In the genomic region with DNA sequence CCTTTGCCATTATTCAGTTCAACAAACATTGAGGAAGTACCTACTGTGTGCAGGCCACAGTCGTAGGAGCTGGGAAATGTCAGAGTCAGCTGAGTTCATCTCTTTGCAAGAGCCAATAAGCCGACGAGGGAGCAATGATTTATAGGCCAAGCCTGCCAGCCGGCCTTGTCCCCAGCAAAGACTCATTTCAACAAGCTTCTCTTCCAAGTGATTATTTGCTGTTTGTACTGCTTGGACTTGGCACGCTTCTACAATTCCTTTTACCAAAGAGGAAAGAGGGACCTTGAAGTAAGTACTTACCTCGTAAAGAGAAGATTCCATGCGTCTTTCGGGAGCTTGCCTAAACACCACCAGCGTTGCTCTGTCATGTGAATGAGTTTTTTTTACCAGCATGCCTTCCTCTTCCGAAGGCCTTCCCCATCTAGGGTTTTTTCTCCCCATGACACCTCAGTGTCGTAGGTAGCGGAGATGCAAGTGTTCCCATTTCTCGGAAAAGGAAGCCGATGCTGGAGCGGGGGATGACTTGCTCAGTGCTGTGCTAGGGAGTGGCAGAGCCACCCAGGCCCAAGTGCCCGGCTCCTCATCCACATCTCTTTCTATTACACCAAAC, we compare ENCODE assay signal across 1 cellular context.
TF ChIP-seq lines count a peak whose summit lies in the region.

No MANE protein-coding gene starts in this region.

TF ChIP-seq in IMR-90, 13 proteins besides CTCF, POLR2A, EP300 and RAD21:
- no peak for TF ChIP-seq CHD1 (IDR thresholded peaks at IDR 0.05; ENCODE audit: low read depth, low read length)
- TF ChIP-seq NFE2L2 (IDR thresholded peaks at IDR 0.05; ENCODE audit: low read depth, low read length): no peak
- no peak for TF ChIP-seq SMC3 (IDR thresholded peaks at IDR 0.05; ENCODE audit: low read depth, low read length)
- TF ChIP-seq, protein P1, sequence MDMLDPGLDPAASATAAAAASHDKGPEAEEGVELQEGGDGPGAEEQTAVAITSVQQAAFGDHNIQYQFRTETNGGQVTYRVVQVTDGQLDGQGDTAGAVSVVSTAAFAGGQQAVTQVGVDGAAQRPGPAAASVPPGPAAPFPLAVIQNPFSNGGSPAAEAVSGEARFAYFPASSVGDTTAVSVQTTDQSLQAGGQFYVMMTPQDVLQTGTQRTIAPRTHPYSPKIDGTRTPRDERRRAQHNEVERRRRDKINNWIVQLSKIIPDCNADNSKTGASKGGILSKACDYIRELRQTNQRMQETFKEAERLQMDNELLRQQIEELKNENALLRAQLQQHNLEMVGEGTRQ (IDR thresholded peaks at IDR 0.05; ENCODE audit: low read depth, low read length): no peak
- TF ChIP-seq RFX5 (IDR thresholded peaks at IDR 0.05; ENCODE audit: low read depth, low read length): no peak
- TF ChIP-seq BHLHE40 (IDR thresholded peaks at IDR 0.05; ENCODE audit: low read depth, low read length): no peak
- TF ChIP-seq MAFK (IDR thresholded peaks at IDR 0.05; ENCODE audit: low read depth, low read length): no peak
- no peak for TF ChIP-seq MXI1 (IDR thresholded peaks at IDR 0.05; ENCODE audit: borderline replicate concordance, low read depth, low read length)
- TF ChIP-seq RCOR1 (IDR thresholded peaks at IDR 0.05; ENCODE audit: insufficient replicate concordance, low read length): no peak
- no peak for TF ChIP-seq CEBPB (IDR thresholded peaks at IDR 0.05; ENCODE audit: low read depth, low read length)
